In genomic region chr13:106155411-106155810, GRCh38 we compare ENCODE assay signal across 26 cellular contexts.
DNase-seq lines count a peak whose midpoint lies in the region; ATAC-seq, FAIRE-seq and TF ChIP-seq lines count a peak whose summit lies in the region.
"Had no signal": no experiment of that assay in that cellular context is flagged by ENCODE, and none has a peak within 500 bp of the region (broad histone marks: within the 10 kb centered on the region; RNA-seq: fewer than 3 reads in every experiment).

No MANE protein-coding gene starts in this region.

- no peak for TF ChIP-seq POLR2A in esophagus muscularis mucosa (IDR thresholded peaks at IDR 0.05; ENCODE audit: low read depth)

- H3K4me3 ChIP-seq in AG10803 (ENCODE audit: low read length): no peak overlapping the region
- H3K4me3 ChIP-seq in bronchial epithelial cell (ENCODE audit: low read depth, low read length): no peak overlapping the region
- no peak overlapping the region for H3K4me3 ChIP-seq in mesenchymal stem cell (ENCODE audit: insufficient read depth in 1 of 2, low read depth in 1 of 2, low read length in 2 of 2)
- no peak overlapping the region for H3K4me3 ChIP-seq in esophagus muscularis mucosa
- H3K4me3 ChIP-seq: HAP-1, lung had no signal

- peak; percentile 45 for DNase-seq in AG10803 (ENCODE audit: low read depth)
- peak; percentile 63 for DNase-seq in NCI-H226
- DNase-seq in bronchial epithelial cell (ENCODE audit: low read depth): peak; percentile 94
- peak; percentile 62 for DNase-seq in mesenchymal stem cell
- DNase-seq in esophagus muscularis mucosa (ENCODE audit: extremely low spot score): no peak
- no peak for DNase-seq in NCI-H446 (lab: John Stamatoyannopoulos, UW)
- no peak for DNase-seq in activated CD8-positive, alpha-beta T cell treated with anti-CD3 and anti-CD28 coated beads for 36 hours
- no peak for DNase-seq in putamen (ENCODE audit: low spot score)
- DNase-seq: ACHN; activated CD4-positive, alpha-beta T cell treated with anti-CD3 and anti-CD28 coated beads for 4 hours; activated naive CD4-positive, alpha-beta T cell treated with anti-CD3 and anti-CD28 coated beads, Interleukin-2, amount 50 U/mL, for 16 hours; activated T-cell treated with anti-CD3 and anti-CD28 coated beads, Interleukin-2, amount 50 U/mL, for 48 hours; anterior cingulate cortex; cerebellar nuclear complex; kidney; MM.1S; NCI-H1436; NCI-H524 treated with DMSO at 0.1 percent for 48 hours; retina; SHP77; stimulated activated CD8-positive, alpha-beta memory T cell treated with anti-CD3 and anti-CD28 coated beads, Interleukin-4, amount 100 ng/mL, for 48 hours had no signal

- H3K36me3 ChIP-seq in bronchial epithelial cell (ENCODE audit: control insufficient read depth, insufficient read depth, low read length) (no peaks in the 10 kb centered on the region), mesenchymal stem cell (ENCODE audit: control insufficient read depth in 1 of 2, insufficient read depth in 2 of 2, low read depth in 1 of 2, low read length in 2 of 2) (no peaks in the 10 kb centered on the region), esophagus muscularis mucosa (no peaks in the 10 kb centered on the region)
- H3K36me3 ChIP-seq: HAP-1 had no signal

- TF ChIP-seq CTCF in AG10803 (conservative IDR thresholded peaks at IDR 0.05; ENCODE audit: low read length) (no peak), bronchial epithelial cell (IDR thresholded peaks at IDR 0.05; ENCODE audit: insufficient read depth, low read length, severe bottlenecking) (no peak), esophagus muscularis mucosa (IDR thresholded peaks at IDR 0.05) (no peak)
- no peak for TF ChIP-seq CTCF in activated CD8-positive, alpha-beta T cell treated with anti-CD3 and anti-CD28 coated beads for 36 hours (IDR thresholded peaks at IDR 0.05)

- no peaks in the 10 kb centered on the region for H3K9me3 Mint-ChIP-seq in activated CD8-positive, alpha-beta T cell treated with anti-CD3 and anti-CD28 coated beads for 36 hours
- H3K9me3 Mint-ChIP-seq: T-helper 1 cell treated with Interleukin-12 subunit alpha and Interleukin-12 subunit beta and Interleukin-4 antibody, amounts not matched to agents 30 μg/mL and 1 μg/mL, for 36 hours had no signal

- no peaks in the 10 kb centered on the region for H3K79me1 ChIP-seq in mesenchymal stem cell (replicated peaks; ENCODE audit: low read length, poor library complexity, severe bottlenecking)

- H3K4ac ChIP-seq in mesenchymal stem cell (ENCODE audit: low read depth in 1 of 2, low read length in 2 of 2): no peak overlapping the region

- POLR2A ChIA-PET in activated CD8-positive, alpha-beta T cell treated with anti-CD3 and anti-CD28 coated beads for 36 hours (lab: Charles Lee): no interaction called here

- H3K27me3 Mint-ChIP-seq in activated CD8-positive, alpha-beta T cell treated with anti-CD3 and anti-CD28 coated beads for 36 hours: no peaks in the 10 kb centered on the region

- H3K4me3 Mint-ChIP-seq in activated CD8-positive, alpha-beta T cell treated with anti-CD3 and anti-CD28 coated beads for 36 hours: no peak overlapping the region
- H3K4me3 Mint-ChIP-seq: CD14-positive monocyte; T-helper 1 cell treated with Interleukin-12 subunit alpha and Interleukin-12 subunit beta and Interleukin-4 antibody, amounts not matched to agents 30 μg/mL and 1 μg/mL, for 36 hours had no signal

- no peak overlapping the region for H3K27ac Mint-ChIP-seq in activated CD8-positive, alpha-beta T cell treated with anti-CD3 and anti-CD28 coated beads for 36 hours
- H3K27ac Mint-ChIP-seq: CD14-positive monocyte; T-helper 1 cell treated with Interleukin-12 subunit alpha and Interleukin-12 subunit beta and Interleukin-4 antibody, amounts not matched to agents 30 μg/mL and 1 μg/mL, for 36 hours had no signal

- no peak overlapping the region for H2BK15ac ChIP-seq in mesenchymal stem cell (ENCODE audit: low read depth, poor library complexity, severe bottlenecking)

- H3K9me3 ChIP-seq in mesenchymal stem cell (ENCODE audit: control insufficient read depth, low read length) (no peaks in the 10 kb centered on the region), esophagus muscularis mucosa (no peaks in the 10 kb centered on the region)
- H3K9me3 ChIP-seq: HAP-1 had no signal

- no peak overlapping the region for H2AFZ ChIP-seq in mesenchymal stem cell (ENCODE audit: low read depth, low read length)

- H3K4me2 ChIP-seq in mesenchymal stem cell (ENCODE audit: low read length, poor library complexity, severe bottlenecking): no peak overlapping the region

- FAIRE-seq in bronchial epithelial cell (lab: Jason Lieb, UNC): no peak
- FAIRE-seq: D721Med, kidney had no signal

- WGBS in mesenchymal stem cell: 82% methylated on average over 5 of the region's 6 CpGs
- WGBS in esophagus muscularis mucosa: 90% methylated on average over 6 of the region's 6 CpGs

- H3K27ac ChIP-seq in mesenchymal stem cell (ENCODE audit: low read length, poor library complexity, severe bottlenecking) (peak overlapping the region; percentile 34), esophagus muscularis mucosa (replicated peaks in 1 of 4) (no peak overlapping the region)

- no peak overlapping the region for H3K18ac ChIP-seq in mesenchymal stem cell (ENCODE audit: low read depth in 1 of 2, low read length in 2 of 2)

- CTCF ChIA-PET in activated CD8-positive, alpha-beta T cell treated with anti-CD3 and anti-CD28 coated beads for 36 hours (lab: Charles Lee): no interaction called here

- ATAC-seq in activated CD8-positive, alpha-beta T cell treated with anti-CD3 and anti-CD28 coated beads for 36 hours: no peak

- H2BK5ac ChIP-seq in mesenchymal stem cell (ENCODE audit: low read depth, low read length, poor library complexity, severe bottlenecking): no peak overlapping the region

- no peaks in the 10 kb centered on the region for H3K36me3 Mint-ChIP-seq in activated CD8-positive, alpha-beta T cell treated with anti-CD3 and anti-CD28 coated beads for 36 hours (ENCODE audit: low read depth)
- H3K36me3 Mint-ChIP-seq: CD14-positive monocyte had no signal

- no peak overlapping the region for H2BK12ac ChIP-seq in mesenchymal stem cell (ENCODE audit: low read length in 2 of 2)

- TF ChIP-seq EP300 in esophagus muscularis mucosa (IDR thresholded peaks at IDR 0.05): no peak

- no peak overlapping the region for H4K91ac ChIP-seq in mesenchymal stem cell (ENCODE audit: low read length)

- intact Hi-C loops in esophagus muscularis mucosa (cut with DNase I): no loop called here
- intact Hi-C loops in activated CD8-positive, alpha-beta T cell treated with anti-CD3 and anti-CD28 coated beads for 36 hours (cut with micrococcal nuclease): no loop called here

- peak overlapping the region; percentile 87 for H2AK5ac ChIP-seq in mesenchymal stem cell (ENCODE audit: low read length, severe bottlenecking)

- H2BK120ac ChIP-seq in mesenchymal stem cell (ENCODE audit: low read depth, low read length): no peak overlapping the region

- H3K9ac ChIP-seq in mesenchymal stem cell (ENCODE audit: low read length): no peak overlapping the region

- H3K27me3 ChIP-seq in bronchial epithelial cell (ENCODE audit: control insufficient read depth, insufficient read depth, low read length) (no peaks in the 10 kb centered on the region), mesenchymal stem cell (ENCODE audit: control insufficient read depth in 1 of 2, insufficient read depth in 1 of 2, low read length in 2 of 2) (no peaks in the 10 kb centered on the region), esophagus muscularis mucosa (no peaks in the 10 kb centered on the region)

- no peak overlapping the region for H3K23ac ChIP-seq in mesenchymal stem cell (ENCODE audit: low read length in 2 of 2)

- no peak overlapping the region for H4K8ac ChIP-seq in mesenchymal stem cell (ENCODE audit: low read length)

- no peak overlapping the region for H3K14ac ChIP-seq in mesenchymal stem cell (ENCODE audit: low read length in 2 of 2)

- H3K4me1 ChIP-seq in mesenchymal stem cell (ENCODE audit: control insufficient read depth, insufficient read depth, low read depth, low read length): no peaks in the 10 kb centered on the region
- peaks cover 0 to 5% (median 4%) of the 10 kb centered on the region in 4 donors for H3K4me1 ChIP-seq in esophagus muscularis mucosa
- H3K4me1 ChIP-seq: HAP-1 had no signal

- no peaks in the 10 kb centered on the region for H3K4me1 Mint-ChIP-seq in activated CD8-positive, alpha-beta T cell treated with anti-CD3 and anti-CD28 coated beads for 36 hours (ENCODE audit: low read depth)
- H3K4me1 Mint-ChIP-seq: CD14-positive monocyte had no signal

Comparison
In these comparisons a context has a peak if more than half of its experiments do, and no peak if none do; other contexts are left out.
1. DNase-seq: peak in AG10803 (single experiment), NCI-H226 (single experiment), bronchial epithelial cell (single experiment) and mesenchymal stem cell (single experiment); none in esophagus muscularis mucosa (single experiment), NCI-H446 (0 of 2), activated CD8-positive, alpha-beta T cell treated with anti-CD3 and anti-CD28 coated beads for 36 hours (single experiment) and putamen (single experiment).